In the genomic region with DNA sequence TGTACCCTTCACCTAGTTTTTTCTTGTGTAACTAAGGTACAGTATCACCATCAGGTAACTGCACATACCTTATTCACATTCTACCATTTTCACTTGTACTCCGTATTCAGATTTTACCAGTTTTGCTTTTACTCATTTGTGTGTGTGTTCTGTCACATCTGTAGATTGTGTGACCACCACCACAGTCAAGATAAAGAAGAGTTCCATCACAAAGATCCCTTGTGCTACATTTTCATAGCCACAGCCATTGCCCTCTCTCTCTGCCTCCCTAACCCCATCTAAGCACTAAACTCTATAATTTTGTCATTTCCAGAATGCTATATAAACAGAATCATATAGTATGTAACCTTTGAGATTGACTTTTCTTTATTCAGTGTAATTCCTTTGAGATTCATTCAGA, we compare ENCODE assay signal across 14 cellular contexts. TPM values are rescaled to one million over a fixed set of nuclear protein-coding genes. Genes with fewer than 3 reads are reported as not detected.
DNase-seq lines count a peak whose midpoint lies in the region; ATAC-seq lines count a peak whose summit lies in the region.
"Had no signal": no experiment of that assay in that cellular context is flagged by ENCODE, and none has a peak within 500 bp of the region (broad histone marks: within the 10 kb centered on the region; RNA-seq: fewer than 3 reads in every experiment).

No MANE protein-coding gene starts in this region.

- H3K4me3 Mint-ChIP-seq in activated CD4-positive, alpha-beta T cell treated with anti-CD3 and anti-CD28 coated beads for 36 hours = no peak overlapping the region
- H3K4me3 Mint-ChIP-seq in activated naive CD4-positive, alpha-beta T cell treated with anti-CD3 and anti-CD28 coated beads, Interleukin-2, amount 10 ng/mL, durations not matched to agents 7 days and 5 days = no peak overlapping the region
- no peak overlapping the region for H3K4me3 Mint-ChIP-seq in activated T-helper 17 cell treated with anti-CD3 and anti-CD28 coated beads, Interleukin-2, amount 50 U/mL, for 72 hours
- H3K4me3 Mint-ChIP-seq: B cell; CD4-positive, CD25-positive, alpha-beta regulatory T cell; CD8-positive, alpha-beta T cell had no signal

- intact Hi-C loops in activated CD4-positive, alpha-beta T cell treated with anti-CD3 and anti-CD28 coated beads for 36 hours (cut with DNase I, micrococcal nuclease) = no loop called here

- H3K27ac Mint-ChIP-seq in activated CD4-positive, alpha-beta T cell treated with anti-CD3 and anti-CD28 coated beads for 36 hours = no peak overlapping the region
- peak overlapping the region; percentile 26 to 88 for H3K27ac Mint-ChIP-seq in activated naive CD4-positive, alpha-beta T cell treated with anti-CD3 and anti-CD28 coated beads, Interleukin-2, amount 50 U/mL, for 72 hours
- no peak overlapping the region for H3K27ac Mint-ChIP-seq in activated naive CD4-positive, alpha-beta T cell treated with anti-CD3 and anti-CD28 coated beads, Interleukin-2, amount 10 ng/mL, durations not matched to agents 7 days and 5 days
- H3K27ac Mint-ChIP-seq in activated T-helper 17 cell treated with anti-CD3 and anti-CD28 coated beads, Interleukin-2, amount 50 U/mL, for 72 hours = no peak overlapping the region
- H3K27ac Mint-ChIP-seq: B cell; CD8-positive, alpha-beta T cell had no signal

- no peaks in the 10 kb centered on the region for H3K27me3 Mint-ChIP-seq in activated CD4-positive, alpha-beta T cell treated with anti-CD3 and anti-CD28 coated beads for 36 hours
- no peaks in the 10 kb centered on the region for H3K27me3 Mint-ChIP-seq in activated naive CD4-positive, alpha-beta T cell treated with anti-CD3 and anti-CD28 coated beads, Interleukin-2, amount 10 ng/mL, durations not matched to agents 7 days and 5 days
- no peaks in the 10 kb centered on the region for H3K27me3 Mint-ChIP-seq in activated T-helper 17 cell treated with anti-CD3 and anti-CD28 coated beads, Interleukin-2, amount 50 U/mL, for 72 hours
- H3K27me3 Mint-ChIP-seq: B cell; CD4-positive, CD25-positive, alpha-beta regulatory T cell had no signal

- no peak for DNase-seq in activated CD4-positive, alpha-beta T cell treated with anti-CD3 and anti-CD28 coated beads for 36 hours
- no peak for DNase-seq in activated CD4-positive, alpha-beta T cell treated with anti-CD3 and anti-CD28 coated beads for 1 hour
- no peak for DNase-seq in activated naive CD4-positive, alpha-beta T cell treated with anti-CD3 and anti-CD28 coated beads, Interleukin-2, amount 50 U/mL, for 72 hours (ENCODE audit: low spot score in 2 of 2)
- no peak for DNase-seq in activated naive CD4-positive, alpha-beta T cell treated with anti-CD3 and anti-CD28 coated beads, Interleukin-2, amount 10 ng/mL, durations not matched to agents 7 days and 5 days
- no peak for DNase-seq in stimulated activated CD4-positive, alpha-beta T cell treated with anti-CD3 and anti-CD28 coated beads, Interleukin-4, amount 100 ng/mL, for 1 hour
- DNase-seq in effector CD4-positive, alpha-beta T cell = no peak
- DNase-seq: CD4-positive, CD25-positive, alpha-beta regulatory T cell; CD8-positive, alpha-beta T cell; DMS153; DND-41; GOT3 had no signal

- CTCF ChIA-PET in activated CD4-positive, alpha-beta T cell treated with anti-CD3 and anti-CD28 coated beads for 36 hours (lab: Charles Lee) = no interaction called here
- CTCF ChIA-PET in activated naive CD4-positive, alpha-beta T cell treated with anti-CD3 and anti-CD28 coated beads, Interleukin-2, amount 10 ng/mL, durations not matched to agents 7 days and 5 days (lab: Charles Lee) = no interaction called here

- H3K9me3 Mint-ChIP-seq in activated CD4-positive, alpha-beta T cell treated with anti-CD3 and anti-CD28 coated beads for 36 hours (ENCODE audit: low read depth) = no peaks in the 10 kb centered on the region
- H3K9me3 Mint-ChIP-seq in activated naive CD4-positive, alpha-beta T cell treated with anti-CD3 and anti-CD28 coated beads, Interleukin-2, amount 50 U/mL, for 72 hours = peaks cover 0 to 5% of the 10 kb centered on the region in 2 donors
- H3K9me3 Mint-ChIP-seq in activated naive CD4-positive, alpha-beta T cell treated with anti-CD3 and anti-CD28 coated beads, Interleukin-2, amount 10 ng/mL, durations not matched to agents 7 days and 5 days = no peaks in the 10 kb centered on the region
- H3K9me3 Mint-ChIP-seq in activated T-helper 17 cell treated with anti-CD3 and anti-CD28 coated beads, Interleukin-2, amount 50 U/mL, for 72 hours = no peaks in the 10 kb centered on the region
- H3K9me3 Mint-ChIP-seq: CD4-positive, CD25-positive, alpha-beta regulatory T cell; CD8-positive, alpha-beta T cell had no signal

- POLR2A ChIA-PET in activated CD4-positive, alpha-beta T cell treated with anti-CD3 and anti-CD28 coated beads for 36 hours (lab: Charles Lee) = no interaction called here

- ATAC-seq in activated CD4-positive, alpha-beta T cell treated with anti-CD3 and anti-CD28 coated beads for 36 hours = peak; percentile 26
- peak; percentile 52 to 86 for ATAC-seq in activated naive CD4-positive, alpha-beta T cell treated with anti-CD3 and anti-CD28 coated beads, Interleukin-2, amount 50 U/mL, for 72 hours
- ATAC-seq in activated T-helper 17 cell treated with anti-CD3 and anti-CD28 coated beads, Interleukin-2, amount 50 U/mL, for 72 hours (replicated peaks) = peak; percentile 63
- ATAC-seq: CD8-positive, alpha-beta T cell had no signal

- H3K36me3 Mint-ChIP-seq in activated CD4-positive, alpha-beta T cell treated with anti-CD3 and anti-CD28 coated beads for 36 hours (ENCODE audit: low read depth) = peaks cover 10% of the 10 kb centered on the region
- H3K36me3 Mint-ChIP-seq in activated naive CD4-positive, alpha-beta T cell treated with anti-CD3 and anti-CD28 coated beads, Interleukin-2, amount 50 U/mL, for 72 hours = peaks cover 10 to 11% of the 10 kb centered on the region in 2 donors
- peaks cover 2% of the 10 kb centered on the region for H3K36me3 Mint-ChIP-seq in activated naive CD4-positive, alpha-beta T cell treated with anti-CD3 and anti-CD28 coated beads, Interleukin-2, amount 10 ng/mL, durations not matched to agents 7 days and 5 days
- peaks cover 8% of the 10 kb centered on the region for H3K36me3 Mint-ChIP-seq in activated T-helper 17 cell treated with anti-CD3 and anti-CD28 coated beads, Interleukin-2, amount 50 U/mL, for 72 hours (ENCODE audit: low read depth)

- H3K4me1 Mint-ChIP-seq in activated CD4-positive, alpha-beta T cell treated with anti-CD3 and anti-CD28 coated beads for 36 hours = peaks cover 27% of the 10 kb centered on the region
- H3K4me1 Mint-ChIP-seq in activated naive CD4-positive, alpha-beta T cell treated with anti-CD3 and anti-CD28 coated beads, Interleukin-2, amount 10 ng/mL, durations not matched to agents 7 days and 5 days = no peaks in the 10 kb centered on the region
- peaks cover 5% of the 10 kb centered on the region for H3K4me1 Mint-ChIP-seq in activated T-helper 17 cell treated with anti-CD3 and anti-CD28 coated beads, Interleukin-2, amount 50 U/mL, for 72 hours

RNA-seq across cellular contexts. Expression of a gene that starts 23.5 kb away (rescaled TPM):
- 10 to 100 TPM; 25.6 to 34.5 TPM for total RNA-seq in activated CD4-positive, alpha-beta T cell treated with anti-CD3 and anti-CD28 coated beads for 36 hours
- 10 to 100 TPM; 19.9 to 44.0 TPM for total RNA-seq in activated naive CD4-positive, alpha-beta T cell treated with anti-CD3 and anti-CD28 coated beads, Interleukin-2, amount 50 U/mL, for 72 hours
- 10 to 100 TPM; 21.6 to 30.2 TPM for total RNA-seq in activated T-helper 17 cell treated with anti-CD3 and anti-CD28 coated beads, Interleukin-2, amount 50 U/mL, for 72 hours

RNA-seq across cellular contexts. Expression of a gene that starts 58.8 kb away (rescaled TPM):
- under 1 TPM; 0.35 to 0.46 TPM for total RNA-seq in activated CD4-positive, alpha-beta T cell treated with anti-CD3 and anti-CD28 coated beads for 36 hours
- total RNA-seq in activated naive CD4-positive, alpha-beta T cell treated with anti-CD3 and anti-CD28 coated beads, Interleukin-2, amount 50 U/mL, for 72 hours = under 1 TPM in 1 of 2 donors, not detected in 1; 0.41 TPM
- not detected for total RNA-seq in activated T-helper 17 cell treated with anti-CD3 and anti-CD28 coated beads, Interleukin-2, amount 50 U/mL, for 72 hours
- total RNA-seq: Caco-2; CD4-positive, CD25-positive, alpha-beta regulatory T cell had no signal

Comparison
In these comparisons a context has a peak if more than half of its experiments do, and no peak if none do; other contexts are left out.
1. H3K27ac Mint-ChIP-seq: peak in activated naive CD4-positive, alpha-beta T cell treated with anti-CD3 and anti-CD28 coated beads, Interleukin-2, amount 50 U/mL, for 72 hours (2 of 2); none in activated CD4-positive, alpha-beta T cell treated with anti-CD3 and anti-CD28 coated beads for 36 hours (single experiment), activated naive CD4-positive, alpha-beta T cell treated with anti-CD3 and anti-CD28 coated beads, Interleukin-2, amount 10 ng/mL, durations not matched to agents 7 days and 5 days (single experiment) and activated T-helper 17 cell treated with anti-CD3 and anti-CD28 coated beads, Interleukin-2, amount 50 U/mL, for 72 hours (single experiment).
2. Peak in every context shown above with its lines, with median percentiles within 50 percentile points of each other: ATAC-seq.